In genomic region chr1:19949016-19949415, GRCh38 we compare ENCODE assay signal across 11 cellular contexts. TPM values are rescaled to one million over a fixed set of nuclear protein-coding genes. Genes with fewer than 3 reads are reported as not detected.
A peak's percentile ranks its signal among the peaks of the same experiment; 100 is the strongest.
DNase-seq lines count a peak whose midpoint lies in the region; ATAC-seq and TF ChIP-seq lines count a peak whose summit lies in the region.
"Had no signal": no experiment of that assay in that cellular context is flagged by ENCODE, and none has a peak within 500 bp of the region (broad histone marks: within the 10 kb centered on the region; RNA-seq: fewer than 3 reads in every experiment).

No MANE protein-coding gene starts in this region.

- no peak for TF ChIP-seq CTCF in choroid plexus epithelial cell (conservative IDR thresholded peaks at IDR 0.05; ENCODE audit: low read depth, low read length)
- no peak for TF ChIP-seq CTCF in left lung (IDR thresholded peaks at IDR 0.05)

- no peaks in the 10 kb centered on the region for H3K36me3 ChIP-seq in left lung
- H3K36me3 ChIP-seq: Peyer's patch had no signal

- intact Hi-C loops in left lung (cut with DNase I) = no loop called here

- no peak overlapping the region for H3K27ac ChIP-seq in left lung
- H3K27ac ChIP-seq: Peyer's patch, VCaP had no signal

- no peaks in the 10 kb centered on the region for H3K9me3 ChIP-seq in left lung
- H3K9me3 ChIP-seq: Peyer's patch had no signal

- H3K4me1 ChIP-seq in left lung = no peaks in the 10 kb centered on the region
- H3K4me1 ChIP-seq: Peyer's patch had no signal

- ATAC-seq in left lung (peak; percentile 64), GM18867 (IDR thresholded peaks at IDR 0.05; ENCODE audit: unreplicated experiment) (no peak), GM21576 (IDR thresholded peaks at IDR 0.05; ENCODE audit: unreplicated experiment) (no peak)

- H3K4me3 ChIP-seq in choroid plexus epithelial cell (ENCODE audit: low read depth, low read length) = no peak overlapping the region
- H3K4me3 ChIP-seq in left lung = no peak overlapping the region
- H3K4me3 ChIP-seq: Peyer's patch had no signal

- DNase-seq in COLO829 (ENCODE audit: low spot score) = peak; percentile 59
- peak; percentile 69 for DNase-seq in LHCN-M2 (ENCODE audit: low read depth)
- peak; percentile 54 for DNase-seq in choroid plexus epithelial cell (ENCODE audit: low read depth)
- DNase-seq in left lung = no peak
- no peak for DNase-seq in cerebellar nuclear complex (lab: John Stamatoyannopoulos, UW)
- no peak for DNase-seq in DMS79 treated with DMSO at 0.1 percent for 48 hours (lab: John Stamatoyannopoulos, UW)
- DNase-seq: activated T-cell treated with anti-CD3 and anti-CD28 coated beads, Interleukin-2, amount 50 U/mL, for 48 hours; Peyer's patch had no signal

- peaks cover 0 to 27% of the 10 kb centered on the region in 2 donors for H3K27me3 ChIP-seq in left lung
- H3K27me3 ChIP-seq: Peyer's patch had no signal

RNA-seq across cellular contexts. Expression of gene PLA2G2E, which starts 25.6 kb away (rescaled TPM):
- not detected in 2 replicates for total RNA-seq in LHCN-M2 (2014; rRNA removed)
- polyA plus RNA-seq in LHCN-M2 (2012) = not detected
- not detected for total RNA-seq in left lung
- total RNA-seq: Peyer's patch had no signal

RNA-seq across cellular contexts. Expression of gene PLA2G2A, which starts 30.4 kb away (rescaled TPM):
- total RNA-seq in LHCN-M2 (2014; rRNA removed) (not detected in 2 replicates), left lung (10 to 100 TPM; 41.5 to 65.7 TPM)
- not detected for polyA plus RNA-seq in LHCN-M2 (2012)

Comparison
In these comparisons a context has a peak if more than half of its experiments do, and no peak if none do; other contexts are left out.
1. DNase-seq: peak in COLO829 (single experiment), LHCN-M2 (single experiment) and choroid plexus epithelial cell (single experiment); none in left lung (0 of 2), cerebellar nuclear complex (0 of 2) and DMS79 treated with DMSO at 0.1 percent for 48 hours (single experiment).
2. RNA of gene PLA2G2A, which starts 30.4 kb away (total RNA-seq): 41.5 to 65.7 TPM in left lung; not detected in LHCN-M2; every median in the first group is over 10 times any median in the second.